In the genomic region with DNA sequence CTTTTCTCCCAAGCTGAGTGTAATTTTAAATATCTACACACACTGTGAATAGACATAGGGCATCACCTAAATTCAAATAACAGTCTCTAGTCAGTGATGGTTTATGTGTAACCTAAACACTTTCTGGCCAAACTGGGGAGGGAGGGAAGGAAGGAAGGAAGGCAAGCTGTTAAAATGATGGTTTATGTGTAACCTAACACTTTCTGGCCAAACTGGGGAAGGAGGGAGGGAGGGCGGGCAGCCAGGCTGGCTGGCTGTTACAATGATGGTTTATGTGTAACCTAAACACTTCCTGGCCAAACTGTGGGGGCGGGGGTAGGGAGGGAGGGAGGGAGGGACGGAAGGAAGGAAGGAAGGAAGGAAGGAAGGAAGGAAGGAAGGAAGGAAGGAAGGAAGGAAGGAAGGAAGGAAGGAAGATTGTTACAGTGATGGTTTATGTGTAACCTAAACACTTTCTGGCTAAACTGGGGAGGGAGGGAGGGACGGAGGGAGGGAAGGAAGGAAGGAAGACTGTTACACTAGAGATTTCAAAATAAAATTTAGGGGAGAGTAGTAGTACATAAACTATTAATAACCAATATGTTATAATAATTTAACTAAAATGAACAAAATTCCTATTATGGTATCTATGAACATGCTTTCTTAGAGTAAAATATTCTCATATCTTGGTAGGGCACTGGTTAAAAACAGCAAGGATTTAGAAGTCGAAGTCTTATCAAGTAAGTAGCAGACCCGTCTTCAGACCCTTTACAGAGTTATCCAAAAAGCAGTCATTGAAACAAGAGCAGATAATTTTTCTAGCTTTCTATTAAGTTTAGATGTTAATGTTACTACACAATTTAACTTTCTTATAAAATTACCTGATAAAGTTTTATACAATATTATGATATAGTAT, we compare ENCODE assay signal across 22 cellular contexts.
DNase-seq lines count a peak whose midpoint lies in the region; ATAC-seq and TF ChIP-seq lines count a peak whose summit lies in the region.
"Had no signal": no experiment of that assay in that cellular context is flagged by ENCODE, and none has a peak within 500 bp of the region (broad histone marks: within the 10 kb centered on the region; RNA-seq: fewer than 3 reads in every experiment).

No MANE protein-coding gene starts in this region.

- H3K27me3 Mint-ChIP-seq in activated T-helper 17 cell treated with anti-CD3 and anti-CD28 coated beads, Interleukin-2, amount 50 U/mL, for 72 hours, result peaks cover 11% of the 10 kb centered on the region

- peaks cover 7% of the 10 kb centered on the region for H3K36me3 Mint-ChIP-seq in activated T-helper 17 cell treated with anti-CD3 and anti-CD28 coated beads, Interleukin-2, amount 50 U/mL, for 72 hours (ENCODE audit: low read depth)

- H3K27ac ChIP-seq in BLaER1 (no peak overlapping the region), SK-N-MC (peak overlapping the region; percentile 99), SK-N-SH (ENCODE audit: low read depth in 2 of 2, low read length in 1 of 2) (no peak overlapping the region)
- H3K27ac ChIP-seq: parathyroid adenoma, tibial nerve had no signal

- TF ChIP-seq RAD21 in SK-N-SH (IDR thresholded peaks at IDR 0.05; ENCODE audit: low read length), result no peak

- no peaks in the 10 kb centered on the region for H3K9me2 ChIP-seq in SK-N-SH

- peaks cover 7% of the 10 kb centered on the region for H3K4me1 Mint-ChIP-seq in activated T-helper 17 cell treated with anti-CD3 and anti-CD28 coated beads, Interleukin-2, amount 50 U/mL, for 72 hours
- H3K4me1 Mint-ChIP-seq: T-helper 17 cell had no signal

- H4K20me1 ChIP-seq in BLaER1 (no peaks in the 10 kb centered on the region), SK-N-SH (ENCODE audit: insufficient read depth) (no peaks in the 10 kb centered on the region)

- no peaks in the 10 kb centered on the region for H3K36me3 ChIP-seq in BLaER1
- H3K36me3 ChIP-seq in SK-N-MC (ENCODE audit: insufficient read depth, low read length), result peaks cover 31% of the 10 kb centered on the region
- H3K36me3 ChIP-seq in SK-N-SH (replicated peaks in 1 of 2; ENCODE audit: control insufficient read depth in 1 of 2, insufficient read depth in 2 of 2, low read length in 1 of 2), result no peaks in the 10 kb centered on the region
- H3K36me3 ChIP-seq: tibial nerve had no signal

- H3K9me3 ChIP-seq in BLaER1, result peaks cover 68% of the 10 kb centered on the region
- peaks cover 3% of the 10 kb centered on the region for H3K9me3 ChIP-seq in SK-N-MC (ENCODE audit: low read depth, low read length)
- no peaks in the 10 kb centered on the region for H3K9me3 ChIP-seq in SK-N-SH
- H3K9me3 ChIP-seq: tibial nerve had no signal

- H2AFZ ChIP-seq in SK-N-SH (ENCODE audit: low read depth), result no peak overlapping the region
- H2AFZ ChIP-seq: parathyroid adenoma had no signal

- H3F3A ChIP-seq in SK-N-SH (replicated peaks; ENCODE audit: insufficient read depth), result no peaks in the 10 kb centered on the region

- H3K27me3 ChIP-seq in BLaER1 (peaks cover 14% of the 10 kb centered on the region), SK-N-SH (ENCODE audit: insufficient read depth) (peaks cover 38% of the 10 kb centered on the region)

- no peak overlapping the region for H3K4me3 Mint-ChIP-seq in activated T-helper 17 cell treated with anti-CD3 and anti-CD28 coated beads, Interleukin-2, amount 50 U/mL, for 72 hours
- H3K4me3 Mint-ChIP-seq: T-helper 17 cell had no signal

- H3K4me2 ChIP-seq in BLaER1, result peak overlapping the region; percentile 42
- no peak overlapping the region for H3K4me2 ChIP-seq in SK-N-SH

- DNase-seq in HEK293T (ENCODE audit: extremely low spot score) (peak; percentile 39), SK-N-MC (ENCODE audit: low read depth, low spot score) (peak; percentile 100), left kidney (ENCODE audit: low read depth, low spot score) (peak; percentile 94), cortex of kidney (lab: John Stamatoyannopoulos, UW) (no peak), SK-N-SH (no peak)
- DNase-seq: activated CD4-positive, alpha-beta T cell treated with anti-CD3 and anti-CD28 coated beads, Interleukin-2, amount 50 U/mL, for 48 hours; DND-41; effector CD8-positive, alpha-beta T cell; NCI-H1048; NCI-H2081 treated with DMSO at 0.1 percent for 48 hours; NCI-H524; SHP77; stimulated activated CD4-positive, alpha-beta T cell treated with anti-CD3 and anti-CD28 coated beads, Interleukin-2, amount 100 ng/mL, for 24 hours; stimulated activated naive CD4-positive, alpha-beta T cell treated with Interleukin-2 at 50 U/mL for 16 hours; T-helper 17 cell had no signal

- no peak for ATAC-seq in HG02588 (IDR thresholded peaks at IDR 0.05; ENCODE audit: unreplicated experiment)
- no peak for ATAC-seq in activated T-helper 17 cell treated with anti-CD3 and anti-CD28 coated beads, Interleukin-2, amount 50 U/mL, for 72 hours (replicated peaks)
- ATAC-seq: activated naive CD4-positive, alpha-beta T cell treated with anti-CD3 and anti-CD28 coated beads, Interleukin-2, amount 50 U/mL, for 72 hours; esophagus mucosa; T-helper 17 cell had no signal

- peaks cover 11% of the 10 kb centered on the region for H3K9me3 Mint-ChIP-seq in activated T-helper 17 cell treated with anti-CD3 and anti-CD28 coated beads, Interleukin-2, amount 50 U/mL, for 72 hours

- 4% methylated on average over 6 of the region's 6 CpGs for WGBS in SK-N-SH (ENCODE audit: low lambda C conversion rate)

- CTCF ChIA-PET in HEK293T (lab: Yijun Ruan, JAX), result no interaction called here
- CTCF ChIA-PET in SK-N-SH (lab: Yijun Ruan, JAX), result no interaction called here

- H3K4me1 ChIP-seq in BLaER1 (peaks cover 40% of the 10 kb centered on the region), SK-N-SH (ENCODE audit: control insufficient read depth in 1 of 2, insufficient read depth in 2 of 2, low read depth in 1 of 2, low read length in 1 of 2) (no peaks in the 10 kb centered on the region)
- H3K4me1 ChIP-seq: parathyroid adenoma, tibial nerve had no signal

- POLR2A ChIA-PET in HEK293T (lab: Yijun Ruan, JAX) (no interaction called here), SK-N-SH (lab: Yijun Ruan, JAX) (no interaction called here)

- H3K4me3 ChIP-seq in BLaER1 (no peak overlapping the region), SK-N-MC (peak overlapping the region; percentile 52), SK-N-SH (ENCODE audit: low read depth in 2 of 2, low read length in 1 of 2) (no peak overlapping the region)
- H3K4me3 ChIP-seq: tibial nerve had no signal

- no peak for TF ChIP-seq EP300 in SK-N-SH (IDR thresholded peaks at IDR 0.05; ENCODE audit: borderline replicate concordance in 1 of 2, low read depth in 1 of 2, low read length in 1 of 2)

- no peak overlapping the region for H3K27ac Mint-ChIP-seq in activated T-helper 17 cell treated with anti-CD3 and anti-CD28 coated beads, Interleukin-2, amount 50 U/mL, for 72 hours
- H3K27ac Mint-ChIP-seq: activated naive CD4-positive, alpha-beta T cell treated with anti-CD3 and anti-CD28 coated beads, Interleukin-2, amount 50 U/mL, for 72 hours; T-helper 17 cell had no signal

- TF ChIP-seq CTCF in SK-N-SH (IDR thresholded peaks at IDR 0.05), result no peak

- H3K9ac ChIP-seq in BLaER1 (no peak overlapping the region), SK-N-MC (ENCODE audit: insufficient read length) (peak overlapping the region; percentile 78), SK-N-SH (no peak overlapping the region)
- H3K9ac ChIP-seq: parathyroid adenoma had no signal

- no peaks in the 10 kb centered on the region for H3K79me2 ChIP-seq in SK-N-SH (ENCODE audit: insufficient read depth)
- H3K79me2 ChIP-seq: parathyroid adenoma had no signal

TF ChIP-seq in HEK293T, 16 proteins besides CTCF, POLR2A, EP300 and RAD21:
- no peak for TF ChIP-seq FOXK2 (IDR thresholded peaks at IDR 0.05)
- TF ChIP-seq, protein P1, sequence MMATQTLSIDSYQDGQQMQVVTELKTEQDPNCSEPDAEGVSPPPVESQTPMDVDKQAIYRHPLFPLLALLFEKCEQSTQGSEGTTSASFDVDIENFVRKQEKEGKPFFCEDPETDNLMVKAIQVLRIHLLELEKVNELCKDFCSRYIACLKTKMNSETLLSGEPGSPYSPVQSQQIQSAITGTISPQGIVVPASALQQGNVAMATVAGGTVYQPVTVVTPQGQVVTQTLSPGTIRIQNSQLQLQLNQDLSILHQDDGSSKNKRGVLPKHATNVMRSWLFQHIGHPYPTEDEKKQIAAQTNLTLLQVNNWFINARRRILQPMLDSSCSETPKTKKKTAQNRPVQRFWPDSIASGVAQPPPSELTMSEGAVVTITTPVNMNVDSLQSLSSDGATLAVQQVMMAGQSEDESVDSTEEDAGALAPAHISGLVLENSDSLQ (IDR thresholded peaks at IDR 0.05), result no peak
- TF ChIP-seq TARDBP (IDR thresholded peaks at IDR 0.05), result no peak
- no peak for TF ChIP-seq FOXM1 (IDR thresholded peaks at IDR 0.05; ENCODE audit: borderline replicate concordance)
- no peak for TF ChIP-seq ARNT (IDR thresholded peaks at IDR 0.05)
- TF ChIP-seq BHLHE40 (IDR thresholded peaks at IDR 0.05; ENCODE audit: borderline replicate concordance), result no peak
- no peak for TF ChIP-seq CTBP1 (IDR thresholded peaks at IDR 0.05; ENCODE audit: borderline replicate concordance)

TF ChIP-seq in SK-N-SH, 30 proteins besides CTCF, POLR2A, EP300 and RAD21 (continues in another document):
- TF ChIP-seq ELF1 (IDR thresholded peaks at IDR 0.05) (no peak), JUND (IDR thresholded peaks at IDR 0.05) (no peak), GATA2 (CRISPR knock-in tag; IDR thresholded peaks at IDR 0.05) (no peak), POLR2AphosphoS5 (IDR thresholded peaks at IDR 0.05; ENCODE audit: low read depth, low read length) (no peak), FOSL2 (IDR thresholded peaks at IDR 0.05; ENCODE audit: borderline replicate concordance, low read depth) (no peak), EZH2phosphoT487 (IDR thresholded peaks at IDR 0.05; ENCODE audit: borderline replicate concordance, low read depth) (no peak), SIN3A (IDR thresholded peaks at IDR 0.05; ENCODE audit: borderline replicate concordance, low read depth, low read length) (no peak), RCOR1 (IDR thresholded peaks at IDR 0.05; ENCODE audit: low read length) (no peak)
- TF ChIP-seq, protein P2, sequence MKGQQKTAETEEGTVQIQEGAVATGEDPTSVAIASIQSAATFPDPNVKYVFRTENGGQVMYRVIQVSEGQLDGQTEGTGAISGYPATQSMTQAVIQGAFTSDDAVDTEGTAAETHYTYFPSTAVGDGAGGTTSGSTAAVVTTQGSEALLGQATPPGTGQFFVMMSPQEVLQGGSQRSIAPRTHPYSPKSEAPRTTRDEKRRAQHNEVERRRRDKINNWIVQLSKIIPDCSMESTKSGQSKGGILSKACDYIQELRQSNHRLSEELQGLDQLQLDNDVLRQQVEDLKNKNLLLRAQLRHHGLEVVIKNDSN (IDR thresholded peaks at IDR 0.05; ENCODE audit: borderline replicate concordance, low read depth), result no peak
- TF ChIP-seq, protein P3, sequence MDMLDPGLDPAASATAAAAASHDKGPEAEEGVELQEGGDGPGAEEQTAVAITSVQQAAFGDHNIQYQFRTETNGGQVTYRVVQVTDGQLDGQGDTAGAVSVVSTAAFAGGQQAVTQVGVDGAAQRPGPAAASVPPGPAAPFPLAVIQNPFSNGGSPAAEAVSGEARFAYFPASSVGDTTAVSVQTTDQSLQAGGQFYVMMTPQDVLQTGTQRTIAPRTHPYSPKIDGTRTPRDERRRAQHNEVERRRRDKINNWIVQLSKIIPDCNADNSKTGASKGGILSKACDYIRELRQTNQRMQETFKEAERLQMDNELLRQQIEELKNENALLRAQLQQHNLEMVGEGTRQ (IDR thresholded peaks at IDR 0.05; ENCODE audit: borderline replicate concordance, low read depth, low read length), result no peak

Comparison
In these comparisons a context has a peak if more than half of its experiments do, and no peak if none do; other contexts are left out.
1. DNase-seq: peak in HEK293T (single experiment), SK-N-MC (single experiment) and left kidney (single experiment); none in cortex of kidney (single experiment) and SK-N-SH (single experiment).